Comparison of ENCODE assay signal across 8 cellular contexts in genomic region chr7:34133983-34134782, GRCh38.
DNase-seq lines count a peak whose midpoint lies in the region; ATAC-seq and TF ChIP-seq lines count a peak whose summit lies in the region.

No MANE protein-coding gene starts in this region.

- no peaks in the 10 kb centered on the region for H3K27me3 ChIP-seq in WERI-Rb-1 (ENCODE audit: insufficient read depth, low read depth, severe bottlenecking)

- TF ChIP-seq CTCF in AG10803 (conservative IDR thresholded peaks at IDR 0.05; ENCODE audit: low read length), result peak; percentile 86
- TF ChIP-seq CTCF in WERI-Rb-1 (IDR thresholded peaks at IDR 0.05; ENCODE audit: low read depth, low read length), result peak; percentile 79

- H3K4me3 ChIP-seq in AG10803 (ENCODE audit: low read length), result no peak overlapping the region; the same call in 1 of the 2 replicates
- H3K4me3 ChIP-seq in WERI-Rb-1 (ENCODE audit: low read depth, low read length), result no peak overlapping the region

- no peak overlapping the region for H3K27ac ChIP-seq in WERI-Rb-1

- DNase-seq in AG10803 (ENCODE audit: low read depth), result peak; percentile 82
- peak; percentile 49 for DNase-seq in NCI-H1694 treated with DMSO at 0.1 percent for 48 hours (lab: John Stamatoyannopoulos, UW)
- DNase-seq in WERI-Rb-1, result peak; percentile 87
- DNase-seq in glomerular visceral epithelial cell (ENCODE audit: extremely low spot score), result peak; percentile 47
- peak; percentile 26 for DNase-seq in pons (ENCODE audit: low spot score)
- no peak for DNase-seq in CD1c-positive myeloid dendritic cell (ENCODE audit: extremely low spot score)

- ATAC-seq in GM18511 (IDR thresholded peaks at IDR 0.05; ENCODE audit: unreplicated experiment) (peak; percentile 70), GM21367 (IDR thresholded peaks at IDR 0.05; ENCODE audit: unreplicated experiment) (no peak)

- no peaks in the 10 kb centered on the region for H3K9me3 ChIP-seq in WERI-Rb-1 (ENCODE audit: severe bottlenecking)

- H3K36me3 ChIP-seq in WERI-Rb-1, result no peaks in the 10 kb centered on the region
